Comparison of ENCODE assay signal across 24 cellular contexts in the genomic region with DNA sequence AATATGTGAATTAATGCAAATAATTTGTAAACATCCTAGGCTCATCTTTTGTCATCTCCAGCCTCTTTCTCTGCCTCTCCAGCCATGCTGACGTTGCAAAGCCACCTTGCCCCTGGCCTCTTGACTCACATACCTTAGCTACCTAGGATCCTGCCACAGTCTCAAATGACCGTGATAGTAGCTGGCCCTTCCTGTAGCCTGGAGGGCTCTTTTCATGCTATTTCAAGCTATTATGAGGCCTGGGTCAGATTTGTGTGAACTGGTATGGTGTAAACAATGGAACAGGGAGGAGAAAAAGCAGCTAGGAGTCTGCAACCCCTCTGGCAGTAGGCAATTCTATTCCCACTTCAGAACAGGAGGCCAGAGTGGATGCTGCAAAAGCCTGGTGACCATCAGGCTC.
"Had no signal": no experiment of that assay in that cellular context is flagged by ENCODE, and none has a peak within 500 bp of the region (broad histone marks: within the 10 kb centered on the region; RNA-seq: fewer than 3 reads in every experiment).

No MANE protein-coding gene starts in this region.

- H3K9me3 ChIP-seq: gastrocnemius medialis, right lobe of liver, thoracic aorta, tibial nerve, upper lobe of right lung, uterus had no signal

- H3K27me3 ChIP-seq: gastrocnemius medialis, neural progenitor cell, right lobe of liver, tibial nerve, upper lobe of right lung, uterus had no signal

- H3K36me3 Mint-ChIP-seq: neural progenitor cell had no signal

- H3K4me1 ChIP-seq: gastrocnemius medialis, right lobe of liver, upper lobe of right lung, uterus had no signal

- H3K4me3 Mint-ChIP-seq: endodermal cell; nephron; neural progenitor cell; stimulated activated naive B cell treated with anti-CD40 and anti-IgM and Interleukin-4, amounts not matched to agents 10 μg/mL and 1 μg/mL and 100 μg/mL, for 72 hours; stimulated activated naive CD8-positive, alpha-beta T cell treated with anti-CD3 and anti-CD28 coated beads, Interleukin-15, Interleukin-2, amounts not matched to agents 100 ng/mL and 50 ng/mL, for 24 hours had no signal

- H3K27me3 Mint-ChIP-seq: naive thymus-derived CD4-positive, alpha-beta T cell; stimulated activated naive B cell treated with anti-CD40 and anti-IgM and Interleukin-4, amounts not matched to agents 10 μg/mL and 1 μg/mL and 100 μg/mL, for 72 hours; stimulated activated naive CD8-positive, alpha-beta T cell treated with anti-CD3 and anti-CD28 coated beads, Interleukin-15, Interleukin-2, amounts not matched to agents 100 ng/mL and 50 ng/mL, for 24 hours had no signal

- H3K4me3 ChIP-seq: gastrocnemius medialis, neural progenitor cell, right lobe of liver, thoracic aorta, tibial nerve, upper lobe of right lung, uterus had no signal

- DNase-seq: effector CD8-positive, alpha-beta T cell; endodermal cell; gastrocnemius medialis; head of caudate nucleus; kidney; mesenchymal stem cell; midbrain; naive thymus-derived CD4-positive, alpha-beta T cell; right lobe of liver; small intestine; stimulated activated CD4-positive, alpha-beta T cell treated with anti-CD3 and anti-CD28 coated beads, Interleukin-15, amount 100 ng/mL, for 24 hours; stimulated activated CD4-positive, alpha-beta T cell treated with anti-CD3 and anti-CD28 coated beads, Interleukin-2, amount 100 ng/mL, for 48 hours; stimulated activated naive B cell treated with anti-CD40 and anti-IgM and Interleukin-4, amounts not matched to agents 10 μg/mL and 1 μg/mL and 100 μg/mL, for 72 hours; upper lobe of right lung; uterus had no signal

- H3K36me3 ChIP-seq: gastrocnemius medialis, neural progenitor cell, right lobe of liver, thoracic aorta, upper lobe of right lung, uterus had no signal

- H3K9me3 Mint-ChIP-seq: stimulated activated naive B cell treated with anti-CD40 and anti-IgM and Interleukin-4, amounts not matched to agents 10 μg/mL and 1 μg/mL and 100 μg/mL, for 72 hours; stimulated activated naive CD8-positive, alpha-beta T cell treated with anti-CD3 and anti-CD28 coated beads, Interleukin-15, Interleukin-2, amounts not matched to agents 100 ng/mL and 50 ng/mL, for 24 hours had no signal

- ATAC-seq: esophagus mucosa; gastrocnemius medialis; left lobe of liver; naive thymus-derived CD4-positive, alpha-beta T cell; right lobe of liver; stimulated activated naive B cell treated with anti-CD40 and anti-IgM and Interleukin-4, amounts not matched to agents 10 μg/mL and 1 μg/mL and 100 μg/mL, for 72 hours; upper lobe of right lung had no signal

- H3K27ac ChIP-seq: epithelial cell of prostate, gastrocnemius medialis, neural progenitor cell, parathyroid adenoma, right lobe of liver, thoracic aorta, tibial nerve, upper lobe of right lung, uterus had no signal

- H3K27ac Mint-ChIP-seq: endodermal cell; nephron; neural progenitor cell; stimulated activated naive B cell treated with anti-CD40 and anti-IgM and Interleukin-4, amounts not matched to agents 10 μg/mL and 1 μg/mL and 100 μg/mL, for 72 hours; stimulated activated naive CD8-positive, alpha-beta T cell treated with anti-CD3 and anti-CD28 coated beads, Interleukin-15, Interleukin-2, amounts not matched to agents 100 ng/mL and 50 ng/mL, for 24 hours had no signal
